In the genomic region with DNA sequence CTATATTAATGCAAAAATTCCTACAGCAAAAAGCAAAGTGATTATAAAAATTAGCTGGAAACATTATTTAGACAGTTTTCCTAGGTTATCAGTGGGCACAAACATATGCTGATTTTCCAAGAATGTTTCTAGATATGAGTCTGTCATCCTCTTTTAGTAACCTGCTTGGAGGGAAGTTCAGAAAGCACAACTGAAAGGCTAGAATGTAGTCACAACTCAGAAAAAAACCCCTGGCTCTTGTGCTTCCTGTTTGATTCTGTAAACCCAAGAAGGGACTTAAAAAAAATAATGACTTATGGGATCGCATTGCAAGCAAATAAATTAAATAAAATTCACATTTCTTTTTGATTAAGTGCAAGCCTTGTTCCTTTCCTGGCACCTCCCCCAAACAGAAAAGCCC, we compare ENCODE assay signal across 21 cellular contexts.
DNase-seq lines count a peak whose midpoint lies in the region; ATAC-seq and TF ChIP-seq lines count a peak whose summit lies in the region.
"Had no signal": no experiment of that assay in that cellular context is flagged by ENCODE, and none has a peak within 500 bp of the region (broad histone marks: within the 10 kb centered on the region; RNA-seq: fewer than 3 reads in every experiment).

No MANE protein-coding gene starts in this region.

- WGBS in neuronal stem cell (ENCODE audit: extremely low coverage in 2 of 2, insufficient read length in 2 of 2, insufficient replicate concordance in 1 of 2), 2 donors = no CpG with 5 or more reads among the region's 1 CpG
- no CpG with 5 or more reads among the region's 1 CpG for whole genome bisulfite sequencing in trophoblast cell (ENCODE audit: extremely low coverage, insufficient coverage, insufficient read length)

- no peak overlapping the region for H2BK15ac ChIP-seq in neuronal stem cell (ENCODE audit: low read length)

- no peak overlapping the region for H3K9ac ChIP-seq in SK-N-MC (ENCODE audit: insufficient read length)
- no peak overlapping the region for H3K9ac ChIP-seq in neuronal stem cell (ENCODE audit: low read depth, low read length, poor library complexity)
- no peak overlapping the region for H3K9ac ChIP-seq in trophoblast cell (ENCODE audit: low read length)

- H3K36me3 ChIP-seq in SK-N-MC (ENCODE audit: insufficient read depth, low read length) (no peaks in the 10 kb centered on the region), neuronal stem cell (replicated peaks in 1 of 2; ENCODE audit: control insufficient read depth in 2 of 2, insufficient read depth in 2 of 2, low read length in 2 of 2) (no peaks in the 10 kb centered on the region), trophoblast cell (ENCODE audit: control insufficient read depth in 1 of 2, insufficient read depth in 2 of 2, low read length in 2 of 2) (no peaks in the 10 kb centered on the region), upper lobe of right lung (no peaks in the 10 kb centered on the region)
- H3K36me3 ChIP-seq: Peyer's patch had no signal

- H3K4me2 ChIP-seq in neuronal stem cell (ENCODE audit: insufficient read depth, low read length, poor library complexity, severe bottlenecking) (no peak overlapping the region), trophoblast cell (ENCODE audit: low read length) (no peak overlapping the region)
- H3K4me2 ChIP-seq: A549 had no signal

- H3K18ac ChIP-seq in neuronal stem cell (ENCODE audit: low read length) (no peak overlapping the region), trophoblast cell (ENCODE audit: low read length) (no peak overlapping the region)

- no peak overlapping the region for H3K4ac ChIP-seq in neuronal stem cell (ENCODE audit: low read length)
- no peak overlapping the region for H3K4ac ChIP-seq in trophoblast cell (ENCODE audit: low read depth, low read length)

- no peaks in the 10 kb centered on the region for H3K79me2 ChIP-seq in trophoblast cell (ENCODE audit: control insufficient read depth, insufficient read depth, low read length, poor library complexity)

- H4K91ac ChIP-seq in neuronal stem cell (ENCODE audit: low read depth, low read length, poor library complexity) (no peak overlapping the region), trophoblast cell (ENCODE audit: low read depth, low read length) (no peak overlapping the region)

- H3K23ac ChIP-seq in neuronal stem cell (ENCODE audit: low read depth, low read length, poor library complexity) = no peak overlapping the region
- H3K23ac ChIP-seq in trophoblast cell (ENCODE audit: low read length) = no peak overlapping the region

- H3K27me3 ChIP-seq in neuronal stem cell (ENCODE audit: control insufficient read depth in 3 of 3, insufficient read depth in 3 of 3, low read depth in 1 of 3, low read length in 3 of 3) (no peaks in the 10 kb centered on the region), trophoblast cell (ENCODE audit: insufficient read depth, low read length) (no peaks in the 10 kb centered on the region), upper lobe of right lung (no peaks in the 10 kb centered on the region)
- H3K27me3 ChIP-seq: Peyer's patch had no signal

- H3K27ac ChIP-seq in SK-N-MC = peak overlapping the region; percentile 5; the same call in 1 of the 2 replicates
- no peak overlapping the region for H3K27ac ChIP-seq in neuronal stem cell (replicated peaks; ENCODE audit: low read length)
- no peak overlapping the region for H3K27ac ChIP-seq in trophoblast cell (ENCODE audit: low read depth, low read length)
- no peak overlapping the region for H3K27ac ChIP-seq in upper lobe of right lung
- H3K27ac ChIP-seq: A549, C4-2B, Peyer's patch had no signal

- no peaks in the 10 kb centered on the region for H3K79me1 ChIP-seq in neuronal stem cell (ENCODE audit: low read depth, low read length)
- H3K79me1 ChIP-seq in trophoblast cell (ENCODE audit: low read length) = no peaks in the 10 kb centered on the region

- H2AFZ ChIP-seq in neuronal stem cell (ENCODE audit: low read length) (peak overlapping the region; percentile 51), trophoblast cell (ENCODE audit: insufficient read depth, low read length, poor library complexity) (no peak overlapping the region)

- H2AK5ac ChIP-seq in neuronal stem cell (ENCODE audit: low read depth, low read length) (no peak overlapping the region), trophoblast cell (ENCODE audit: low read length) (no peak overlapping the region)

- H4K8ac ChIP-seq in neuronal stem cell (ENCODE audit: low read depth, low read length) (no peak overlapping the region), trophoblast cell (ENCODE audit: low read depth, low read length) (no peak overlapping the region)

- H3K4me1 ChIP-seq in neuronal stem cell (ENCODE audit: control insufficient read depth in 2 of 2, insufficient read depth in 1 of 2, low read depth in 1 of 2, low read length in 2 of 2) = peaks cover 0 to 14% of the 10 kb centered on the region in 2 donors
- no peaks in the 10 kb centered on the region for H3K4me1 ChIP-seq in trophoblast cell (ENCODE audit: control insufficient read depth in 1 of 2, insufficient read depth in 2 of 2, low read length in 2 of 2)
- H3K4me1 ChIP-seq in upper lobe of right lung = no peaks in the 10 kb centered on the region
- H3K4me1 ChIP-seq: A549, Caco-2, Peyer's patch had no signal

- H2BK120ac ChIP-seq in neuronal stem cell (ENCODE audit: low read depth, low read length) = no peak overlapping the region
- no peak overlapping the region for H2BK120ac ChIP-seq in trophoblast cell (ENCODE audit: insufficient read depth, low read length, poor library complexity)

- H3K4me3 ChIP-seq in SK-N-MC (no peak overlapping the region), neuronal stem cell (ENCODE audit: low read length in 2 of 2) (no peak overlapping the region), trophoblast cell (ENCODE audit: low read depth, low read length) (no peak overlapping the region), upper lobe of right lung (no peak overlapping the region)
- H3K4me3 ChIP-seq: A549, K562, Peyer's patch had no signal

- no peaks in the 10 kb centered on the region for H3K9me3 ChIP-seq in SK-N-MC (ENCODE audit: low read depth, low read length)
- H3K9me3 ChIP-seq in neuronal stem cell (replicated peaks in 1 of 2; ENCODE audit: control insufficient read depth in 2 of 2, insufficient read depth in 1 of 2, low read depth in 1 of 2, low read length in 2 of 2) = no peaks in the 10 kb centered on the region
- no peaks in the 10 kb centered on the region for H3K9me3 ChIP-seq in trophoblast cell (ENCODE audit: insufficient read depth, low read depth, low read length)
- H3K9me3 ChIP-seq in upper lobe of right lung = no peaks in the 10 kb centered on the region
- H3K9me3 ChIP-seq: A549, Caco-2, Peyer's patch had no signal

- no peak for DNase-seq in SK-N-MC (ENCODE audit: low read depth, low spot score)
- DNase-seq in neuronal stem cell (ENCODE audit: low spot score) = no peak
- no peak for DNase-seq in trophoblast cell
- no peak for DNase-seq in upper lobe of right lung
- DNase-seq in DMS153 (lab: John Stamatoyannopoulos, UW) = no peak
- DNase-seq: Caco-2; CD8-positive, alpha-beta T cell; DMS79; EL; GF-D8; MV-4-11; NCI-H2029; NCI-H446 treated with DMSO at 0.1 percent for 48 hours; NCI-H526 treated with DMSO at 0.1 percent for 48 hours; Peyer's patch; SHP77 treated with DMSO at 0.1 percent for 48 hours had no signal

- H2BK5ac ChIP-seq in neuronal stem cell (ENCODE audit: low read length) (no peak overlapping the region), trophoblast cell (ENCODE audit: low read depth, low read length, poor library complexity) (no peak overlapping the region)

- no peak overlapping the region for H4K12ac ChIP-seq in trophoblast cell (ENCODE audit: low read depth, low read length)

- intact Hi-C loops in upper lobe of right lung (cut with DNase I) = no loop called here

- H3K14ac ChIP-seq in neuronal stem cell (ENCODE audit: low read length) (no peak overlapping the region), trophoblast cell (ENCODE audit: low read length) (no peak overlapping the region)

- TF ChIP-seq CTCF in upper lobe of right lung (IDR thresholded peaks at IDR 0.05) = no peak

- ATAC-seq in GM18858 (IDR thresholded peaks at IDR 0.05; ENCODE audit: unreplicated experiment) (peak; percentile 38), HG02852 (IDR thresholded peaks at IDR 0.05; ENCODE audit: unreplicated experiment) (peak; percentile 66), upper lobe of right lung (no peak)
- ATAC-seq: A549; CD8-positive, alpha-beta T cell; K562 had no signal

- H2BK12ac ChIP-seq in neuronal stem cell (ENCODE audit: low read length) (no peak overlapping the region), trophoblast cell (ENCODE audit: low read length) (no peak overlapping the region)
